ENCODE assay signal across 2 cellular contexts in genomic region chr1:3771108-3772026, GRCh38.
TF ChIP-seq lines count a peak whose summit lies in the region.

No MANE protein-coding gene starts in this region.

TF ChIP-seq in K562, 482 proteins besides CTCF, POLR2A, EP300 and RAD21 (continued from another document and continues in another):
- no peak for TF ChIP-seq FUS (optimal IDR thresholded peaks at IDR 0.05; ENCODE audit: low read depth, low read length)
- TF ChIP-seq ZNF143 (CRISPR knock-in tag; IDR thresholded peaks at IDR 0.05) = no peak
- no peak for TF ChIP-seq MYC (IDR thresholded peaks at IDR 0.05; ENCODE audit: low read depth, low read length)
- peak; percentile 80; the same call in 1 of the 2 replicates for TF ChIP-seq MYC (CRISPR knock-in tag; IDR thresholded peaks at IDR 0.05; ENCODE audit: borderline replicate concordance, low read depth)
- TF ChIP-seq SP2 (IDR thresholded peaks at IDR 0.05; ENCODE audit: extremely low read depth, low read depth, low read length, poor library complexity, severe bottlenecking) = no peak
- TF ChIP-seq IFI16 (CRISPR knock-in tag; IDR thresholded peaks at IDR 0.05) = no peak
- TF ChIP-seq CBX3 (IDR thresholded peaks at IDR 0.05; ENCODE audit: borderline replicate concordance in 1 of 2, low read length in 2 of 2) = no peak
- TF ChIP-seq ZNF212 (CRISPR knock-in tag; IDR thresholded peaks at IDR 0.05) = no peak
- TF ChIP-seq ZNF785 (CRISPR knock-in tag; IDR thresholded peaks at IDR 0.05) = no peak
- TF ChIP-seq ADNP (tag; IDR thresholded peaks at IDR 0.05) = no peak
- TF ChIP-seq, protein P1, sequence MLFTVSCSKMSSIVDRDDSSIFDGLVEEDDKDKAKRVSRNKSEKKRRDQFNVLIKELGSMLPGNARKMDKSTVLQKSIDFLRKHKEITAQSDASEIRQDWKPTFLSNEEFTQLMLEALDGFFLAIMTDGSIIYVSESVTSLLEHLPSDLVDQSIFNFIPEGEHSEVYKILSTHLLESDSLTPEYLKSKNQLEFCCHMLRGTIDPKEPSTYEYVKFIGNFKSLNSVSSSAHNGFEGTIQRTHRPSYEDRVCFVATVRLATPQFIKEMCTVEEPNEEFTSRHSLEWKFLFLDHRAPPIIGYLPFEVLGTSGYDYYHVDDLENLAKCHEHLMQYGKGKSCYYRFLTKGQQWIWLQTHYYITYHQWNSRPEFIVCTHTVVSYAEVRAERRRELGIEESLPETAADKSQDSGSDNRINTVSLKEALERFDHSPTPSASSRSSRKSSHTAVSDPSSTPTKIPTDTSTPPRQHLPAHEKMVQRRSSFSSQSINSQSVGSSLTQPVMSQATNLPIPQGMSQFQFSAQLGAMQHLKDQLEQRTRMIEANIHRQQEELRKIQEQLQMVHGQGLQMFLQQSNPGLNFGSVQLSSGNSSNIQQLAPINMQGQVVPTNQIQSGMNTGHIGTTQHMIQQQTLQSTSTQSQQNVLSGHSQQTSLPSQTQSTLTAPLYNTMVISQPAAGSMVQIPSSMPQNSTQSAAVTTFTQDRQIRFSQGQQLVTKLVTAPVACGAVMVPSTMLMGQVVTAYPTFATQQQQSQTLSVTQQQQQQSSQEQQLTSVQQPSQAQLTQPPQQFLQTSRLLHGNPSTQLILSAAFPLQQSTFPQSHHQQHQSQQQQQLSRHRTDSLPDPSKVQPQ (CRISPR knock-in tag; IDR thresholded peaks at IDR 0.05; ENCODE audit: borderline replicate concordance) = no peak
- no peak for TF ChIP-seq ATF1 (CRISPR knock-in tag; IDR thresholded peaks at IDR 0.05)
- TF ChIP-seq ATF1 (tag; IDR thresholded peaks at IDR 0.05) = no peak
- no peak for TF ChIP-seq ATF2 (CRISPR knock-in tag; IDR thresholded peaks at IDR 0.05)
- TF ChIP-seq, protein P2, sequence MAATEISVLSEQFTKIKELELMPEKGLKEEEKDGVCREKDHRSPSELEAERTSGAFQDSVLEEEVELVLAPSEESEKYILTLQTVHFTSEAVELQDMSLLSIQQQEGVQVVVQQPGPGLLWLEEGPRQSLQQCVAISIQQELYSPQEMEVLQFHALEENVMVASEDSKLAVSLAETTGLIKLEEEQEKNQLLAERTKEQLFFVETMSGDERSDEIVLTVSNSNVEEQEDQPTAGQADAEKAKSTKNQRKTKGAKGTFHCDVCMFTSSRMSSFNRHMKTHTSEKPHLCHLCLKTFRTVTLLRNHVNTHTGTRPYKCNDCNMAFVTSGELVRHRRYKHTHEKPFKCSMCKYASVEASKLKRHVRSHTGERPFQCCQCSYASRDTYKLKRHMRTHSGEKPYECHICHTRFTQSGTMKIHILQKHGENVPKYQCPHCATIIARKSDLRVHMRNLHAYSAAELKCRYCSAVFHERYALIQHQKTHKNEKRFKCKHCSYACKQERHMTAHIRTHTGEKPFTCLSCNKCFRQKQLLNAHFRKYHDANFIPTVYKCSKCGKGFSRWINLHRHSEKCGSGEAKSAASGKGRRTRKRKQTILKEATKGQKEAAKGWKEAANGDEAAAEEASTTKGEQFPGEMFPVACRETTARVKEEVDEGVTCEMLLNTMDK (IDR thresholded peaks at IDR 0.05; ENCODE audit: borderline replicate concordance, insufficient read depth, low read depth, low read length, poor library complexity, severe bottlenecking) = peak; percentile 6
- no peak for TF ChIP-seq ZNF140 (CRISPR knock-in tag; IDR thresholded peaks at IDR 0.05)
- no peak for TF ChIP-seq RBM15 (IDR thresholded peaks at IDR 0.05; ENCODE audit: insufficient read depth, low read length)
- TF ChIP-seq THRAP3 (IDR thresholded peaks at IDR 0.05; ENCODE audit: borderline replicate concordance) = no peak
- TF ChIP-seq SRSF9 (IDR thresholded peaks at IDR 0.05; ENCODE audit: borderline replicate concordance, low read depth, low read length) = no peak
- TF ChIP-seq NEUROD1 (IDR thresholded peaks at IDR 0.05; ENCODE audit: borderline replicate concordance, low read depth, low read length, partially characterized antibody) = no peak
- no peak for TF ChIP-seq ZNF77 (CRISPR knock-in tag; IDR thresholded peaks at IDR 0.05)
- no peak for TF ChIP-seq HEY1 (CRISPR knock-in tag; IDR thresholded peaks at IDR 0.05; ENCODE audit: borderline replicate concordance)
- TF ChIP-seq, protein P3, sequence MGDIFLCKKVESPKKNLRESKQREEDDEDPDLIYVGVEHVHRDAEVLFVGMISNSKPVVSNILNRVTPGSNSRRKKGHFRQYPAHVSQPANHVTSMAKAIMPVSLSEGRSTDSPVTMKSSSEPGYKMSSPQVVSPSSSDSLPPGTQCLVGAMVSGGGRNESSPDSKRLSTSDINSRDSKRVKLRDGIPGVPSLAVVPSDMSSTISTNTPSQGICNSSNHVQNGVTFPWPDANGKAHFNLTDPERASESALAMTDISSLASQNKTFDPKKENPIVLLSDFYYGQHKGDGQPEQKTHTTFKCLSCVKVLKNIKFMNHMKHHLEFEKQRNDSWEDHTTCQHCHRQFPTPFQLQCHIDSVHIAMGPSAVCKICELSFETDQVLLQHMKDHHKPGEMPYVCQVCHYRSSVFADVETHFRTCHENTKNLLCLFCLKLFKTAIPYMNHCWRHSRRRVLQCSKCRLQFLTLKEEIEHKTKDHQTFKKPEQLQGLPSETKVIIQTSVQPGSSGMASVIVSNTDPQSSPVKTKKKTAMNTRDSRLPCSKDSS (IDR thresholded peaks at IDR 0.05; ENCODE audit: low read depth, partially characterized antibody) = no peak
- TF ChIP-seq ZNF584 (CRISPR knock-in tag; IDR thresholded peaks at IDR 0.05; ENCODE audit: low read depth) = no peak
- TF ChIP-seq ZNF23 (CRISPR knock-in tag; IDR thresholded peaks at IDR 0.05) = no peak
- no peak for TF ChIP-seq PHB (CRISPR knock-in tag; IDR thresholded peaks at IDR 0.05)
- no peak for TF ChIP-seq MEF2D (tag; conservative IDR thresholded peaks at IDR 0.05; ENCODE audit: low read depth)
- TF ChIP-seq JUNB (CRISPR knock-in tag; conservative IDR thresholded peaks at IDR 0.05) = no peak

TF ChIP-seq in HepG2, 621 proteins besides CTCF, POLR2A, EP300 and RAD21 (continued from another document and continues in another):
- TF ChIP-seq, protein P4, sequence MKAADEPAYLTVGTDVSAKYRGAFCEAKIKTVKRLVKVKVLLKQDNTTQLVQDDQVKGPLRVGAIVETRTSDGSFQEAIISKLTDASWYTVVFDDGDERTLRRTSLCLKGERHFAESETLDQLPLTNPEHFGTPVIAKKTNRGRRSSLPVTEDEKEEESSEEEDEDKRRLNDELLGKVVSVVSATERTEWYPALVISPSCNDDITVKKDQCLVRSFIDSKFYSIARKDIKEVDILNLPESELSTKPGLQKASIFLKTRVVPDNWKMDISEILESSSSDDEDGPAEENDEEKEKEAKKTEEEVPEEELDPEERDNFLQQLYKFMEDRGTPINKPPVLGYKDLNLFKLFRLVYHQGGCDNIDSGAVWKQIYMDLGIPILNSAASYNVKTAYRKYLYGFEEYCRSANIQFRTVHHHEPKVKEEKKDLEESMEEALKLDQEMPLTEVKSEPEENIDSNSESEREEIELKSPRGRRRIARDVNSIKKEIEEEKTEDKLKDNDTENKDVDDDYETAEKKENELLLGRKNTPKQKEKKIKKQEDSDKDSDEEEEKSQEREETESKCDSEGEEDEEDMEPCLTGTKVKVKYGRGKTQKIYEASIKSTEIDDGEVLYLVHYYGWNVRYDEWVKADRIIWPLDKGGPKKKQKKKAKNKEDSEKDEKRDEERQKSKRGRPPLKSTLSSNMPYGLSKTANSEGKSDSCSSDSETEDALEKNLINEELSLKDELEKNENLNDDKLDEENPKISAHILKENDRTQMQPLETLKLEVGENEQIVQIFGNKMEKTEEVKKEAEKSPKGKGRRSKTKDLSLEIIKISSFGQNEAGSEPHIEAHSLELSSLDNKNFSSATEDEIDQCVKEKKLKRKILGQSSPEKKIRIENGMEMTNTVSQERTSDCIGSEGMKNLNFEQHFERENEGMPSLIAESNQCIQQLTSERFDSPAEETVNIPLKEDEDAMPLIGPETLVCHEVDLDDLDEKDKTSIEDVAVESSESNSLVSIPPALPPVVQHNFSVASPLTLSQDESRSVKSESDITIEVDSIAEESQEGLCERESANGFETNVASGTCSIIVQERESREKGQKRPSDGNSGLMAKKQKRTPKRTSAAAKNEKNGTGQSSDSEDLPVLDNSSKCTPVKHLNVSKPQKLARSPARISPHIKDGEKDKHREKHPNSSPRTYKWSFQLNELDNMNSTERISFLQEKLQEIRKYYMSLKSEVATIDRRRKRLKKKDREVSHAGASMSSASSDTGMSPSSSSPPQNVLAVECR (CRISPR knock-in tag; IDR thresholded peaks at IDR 0.05; ENCODE audit: borderline replicate concordance) = no peak
- TF ChIP-seq ATF6 (CRISPR knock-in tag; conservative IDR thresholded peaks at IDR 0.05) (no peak), CHD2 (IDR thresholded peaks at IDR 0.05; ENCODE audit: low read depth, low read length) (no peak), STAT5B (CRISPR knock-in tag; IDR thresholded peaks at IDR 0.05) (no peak), ZNF318 (CRISPR knock-in tag; IDR thresholded peaks at IDR 0.05) (no peak), ZNF850 (CRISPR knock-in tag; conservative IDR thresholded peaks at IDR 0.05) (no peak), ZNF619 (CRISPR knock-in tag; IDR thresholded peaks at IDR 0.05) (no peak), FOXO4 (CRISPR knock-in tag; conservative IDR thresholded peaks at IDR 0.05) (0 out of 2 replicates have a peak, but pooled peaks have one; percentile 76), GTF2F1 (IDR thresholded peaks at IDR 0.05; ENCODE audit: low read length) (no peak), ZNF761 (CRISPR knock-in tag; conservative IDR thresholded peaks at IDR 0.05) (no peak), YEATS2 (CRISPR knock-in tag; IDR thresholded peaks at IDR 0.05; ENCODE audit: borderline replicate concordance) (no peak)
